Comparison of ENCODE assay signal across 26 cellular contexts in genomic region chr7:149404396-149404795, GRCh38.
"Had no signal": no experiment of that assay in that cellular context is flagged by ENCODE, and none has a peak within 500 bp of the region (broad histone marks: within the 10 kb centered on the region; RNA-seq: fewer than 3 reads in every experiment).

No MANE protein-coding gene starts in this region.

- H3K9me3 ChIP-seq: neutrophil, pancreas, psoas muscle, right lobe of liver, sigmoid colon, suprapubic skin, testis, tibial artery, transverse colon, vagina had no signal

- H3K4me1 Mint-ChIP-seq: naive B cell; naive thymus-derived CD8-positive, alpha-beta T cell; neural progenitor cell had no signal

- H3K4me3 ChIP-seq: neural progenitor cell, pancreas, psoas muscle, right lobe of liver, sigmoid colon, suprapubic skin, testis, tibial artery, transverse colon, vagina had no signal

- H3K36me3 Mint-ChIP-seq: naive B cell; naive thymus-derived CD8-positive, alpha-beta T cell; natural killer cell treated with Interleukin-12 subunit alpha and Interleukin-12 subunit beta and Interleukin-15 and Interleukin-18, amount 100 ng/mL, for 72 hours; neural progenitor cell; type B pancreatic cell had no signal

- H3K4me1 ChIP-seq: neural progenitor cell, pancreas, psoas muscle, right lobe of liver, sigmoid colon, suprapubic skin, testis, tibial artery, transverse colon, vagina had no signal

- H3K27ac Mint-ChIP-seq: naive thymus-derived CD8-positive, alpha-beta T cell; natural killer cell treated with Interleukin-12 subunit alpha and Interleukin-12 subunit beta and Interleukin-15 and Interleukin-18, amount 100 ng/mL, for 72 hours; neural progenitor cell; stimulated activated naive CD8-positive, alpha-beta T cell treated with anti-CD3 and anti-CD28 coated beads, Interleukin-15, Interleukin-2, amounts not matched to agents 100 ng/mL and 50 ng/mL, for 24 hours; type B pancreatic cell had no signal

- H3K27me3 ChIP-seq: neural progenitor cell, pancreas, right lobe of liver, sigmoid colon, suprapubic skin, testis, tibial artery, transverse colon, vagina had no signal

- H3K36me3 ChIP-seq: neural progenitor cell, neutrophil, pancreas, right lobe of liver, sigmoid colon, suprapubic skin, tibial artery, transverse colon, vagina had no signal

- H3K9me3 Mint-ChIP-seq: naive B cell; naive thymus-derived CD8-positive, alpha-beta T cell; natural killer cell treated with Interleukin-12 subunit alpha and Interleukin-12 subunit beta and Interleukin-15 and Interleukin-18, amount 100 ng/mL, for 72 hours; neural progenitor cell; stimulated activated naive CD8-positive, alpha-beta T cell treated with anti-CD3 and anti-CD28 coated beads, Interleukin-15, Interleukin-2, amounts not matched to agents 100 ng/mL and 50 ng/mL, for 24 hours; type B pancreatic cell had no signal

- ATAC-seq: naive thymus-derived CD8-positive, alpha-beta T cell; pancreas; psoas muscle had no signal

- H3K27ac ChIP-seq: neural progenitor cell, neutrophil, pancreas, psoas muscle, right lobe of liver, sigmoid colon, suprapubic skin, testis, tibial artery, transverse colon, vagina had no signal

- H3K4me3 Mint-ChIP-seq: naive B cell; naive thymus-derived CD8-positive, alpha-beta T cell; natural killer cell treated with Interleukin-12 subunit alpha and Interleukin-12 subunit beta and Interleukin-15 and Interleukin-18, amount 100 ng/mL, for 72 hours; neural progenitor cell; stimulated activated naive CD8-positive, alpha-beta T cell treated with anti-CD3 and anti-CD28 coated beads, Interleukin-15, Interleukin-2, amounts not matched to agents 100 ng/mL and 50 ng/mL, for 24 hours; type B pancreatic cell had no signal

- DNase-seq: naive B cell; naive thymus-derived CD8-positive, alpha-beta T cell; nucleus accumbens; pancreas; psoas muscle; right cardiac atrium; right lobe of liver; sigmoid colon; small intestine; stimulated activated CD4-positive, alpha-beta T cell treated with anti-CD3 and anti-CD28 coated beads, Interleukin-15, amount 100 ng/mL, for 24 hours; stimulated activated CD4-positive, alpha-beta T cell treated with anti-CD3 and anti-CD28 coated beads, Interleukin-2, amount 100 ng/mL, for 24 hours; stimulated activated CD4-positive, alpha-beta T cell treated with anti-CD3 and anti-CD28 coated beads, Interleukin-2, amount 100 ng/mL, for 48 hours; stimulated activated CD4-positive, alpha-beta T cell treated with anti-CD3 and anti-CD28 coated beads, Interleukin-4, amount 100 ng/mL, for 4 hours; stimulated activated CD8-positive, alpha-beta memory T cell treated with anti-CD3 and anti-CD28 coated beads, Interleukin-4, amount 100 ng/mL, for 48 hours; stimulated activated naive CD4-positive, alpha-beta T cell; substantia nigra; testis; tibial artery; transverse colon had no signal
